Comparison of ENCODE assay signal across 8 cellular contexts in genomic region chr7:27131390-27131819, GRCh38. TPM values are rescaled to one million over a fixed set of nuclear protein-coding genes. Genes with fewer than 3 reads are reported as not detected.
DNase-seq lines count a peak whose midpoint lies in the region; ATAC-seq lines count a peak whose summit lies in the region.

No MANE protein-coding gene starts in this region.

- no peaks in the 10 kb centered on the region for H3K9me3 Mint-ChIP-seq in T-helper 1 cell treated with Interleukin-12 subunit alpha and Interleukin-12 subunit beta and Interleukin-4 antibody, amounts not matched to agents 30 μg/mL and 1 μg/mL, for 36 hours
- no peaks in the 10 kb centered on the region for H3K9me3 Mint-ChIP-seq in activated T-helper 2 cell treated with anti-CD3 and anti-CD28 coated beads, Interferon-gamma antibody, Interleukin-2, Interleukin-4, amounts not matched to agents 10 μg/mL and 5 μg/mL and 100 μg/mL, durations not matched to agents 14 hours and 24 hours and 36 hours
- peaks cover 0 to 4% of the 10 kb centered on the region in 2 donors for H3K9me3 Mint-ChIP-seq in stimulated activated naive B cell treated with anti-CD40 and anti-IgM and Interleukin-4, amounts not matched to agents 10 μg/mL and 1 μg/mL and 100 μg/mL, for 72 hours

- peak; percentile 0 for ATAC-seq in left colon
- ATAC-seq in stimulated activated naive B cell treated with anti-CD40 and anti-IgM and Interleukin-4, amounts not matched to agents 10 μg/mL and 1 μg/mL and 100 μg/mL, for 72 hours (replicated peaks), result no peak
- ATAC-seq in HG03280 (IDR thresholded peaks at IDR 0.05; ENCODE audit: unreplicated experiment), result no peak
- no peak for ATAC-seq in GM21423 (IDR thresholded peaks at IDR 0.05; ENCODE audit: unreplicated experiment)
- no peak for ATAC-seq in GM21723 (IDR thresholded peaks at IDR 0.05; ENCODE audit: unreplicated experiment)

- H3K4me1 Mint-ChIP-seq in T-helper 1 cell treated with Interleukin-12 subunit alpha and Interleukin-12 subunit beta and Interleukin-4 antibody, amounts not matched to agents 30 μg/mL and 1 μg/mL, for 36 hours (ENCODE audit: low read depth), result peaks cover 27% of the 10 kb centered on the region
- H3K4me1 Mint-ChIP-seq in activated T-helper 2 cell treated with anti-CD3 and anti-CD28 coated beads, Interferon-gamma antibody, Interleukin-2, Interleukin-4, amounts not matched to agents 10 μg/mL and 5 μg/mL and 100 μg/mL, durations not matched to agents 14 hours and 24 hours and 36 hours (ENCODE audit: low read depth), result peaks cover 14% of the 10 kb centered on the region
- H3K4me1 Mint-ChIP-seq in stimulated activated naive B cell treated with anti-CD40 and anti-IgM and Interleukin-4, amounts not matched to agents 10 μg/mL and 1 μg/mL and 100 μg/mL, for 72 hours, result peaks cover 0 to 4% of the 10 kb centered on the region in 2 donors

- peaks cover 1% of the 10 kb centered on the region for H3K36me3 Mint-ChIP-seq in T-helper 1 cell treated with Interleukin-12 subunit alpha and Interleukin-12 subunit beta and Interleukin-4 antibody, amounts not matched to agents 30 μg/mL and 1 μg/mL, for 36 hours (ENCODE audit: low read depth)
- H3K36me3 Mint-ChIP-seq in activated T-helper 2 cell treated with anti-CD3 and anti-CD28 coated beads, Interferon-gamma antibody, Interleukin-2, Interleukin-4, amounts not matched to agents 10 μg/mL and 5 μg/mL and 100 μg/mL, durations not matched to agents 14 hours and 24 hours and 36 hours (ENCODE audit: low read depth), result no peaks in the 10 kb centered on the region
- H3K36me3 Mint-ChIP-seq in stimulated activated naive B cell treated with anti-CD40 and anti-IgM and Interleukin-4, amounts not matched to agents 10 μg/mL and 1 μg/mL and 100 μg/mL, for 72 hours, result peaks cover 2 to 4% of the 10 kb centered on the region in 2 donors

- H3K4me3 Mint-ChIP-seq in T-helper 1 cell treated with Interleukin-12 subunit alpha and Interleukin-12 subunit beta and Interleukin-4 antibody, amounts not matched to agents 30 μg/mL and 1 μg/mL, for 36 hours, result peak overlapping the region; percentile 40
- H3K4me3 Mint-ChIP-seq in activated T-helper 2 cell treated with anti-CD3 and anti-CD28 coated beads, Interferon-gamma antibody, Interleukin-2, Interleukin-4, amounts not matched to agents 10 μg/mL and 5 μg/mL and 100 μg/mL, durations not matched to agents 14 hours and 24 hours and 36 hours (ENCODE audit: low read depth), result peak overlapping the region; percentile 59
- peak overlapping the region; percentile 73 for H3K4me3 Mint-ChIP-seq in stimulated activated naive B cell treated with anti-CD40 and anti-IgM and Interleukin-4, amounts not matched to agents 10 μg/mL and 1 μg/mL and 100 μg/mL, for 72 hours

- H3K27me3 Mint-ChIP-seq in T-helper 1 cell treated with Interleukin-12 subunit alpha and Interleukin-12 subunit beta and Interleukin-4 antibody, amounts not matched to agents 30 μg/mL and 1 μg/mL, for 36 hours (ENCODE audit: low read depth), result peaks cover 71% of the 10 kb centered on the region
- H3K27me3 Mint-ChIP-seq in activated T-helper 2 cell treated with anti-CD3 and anti-CD28 coated beads, Interferon-gamma antibody, Interleukin-2, Interleukin-4, amounts not matched to agents 10 μg/mL and 5 μg/mL and 100 μg/mL, durations not matched to agents 14 hours and 24 hours and 36 hours (ENCODE audit: low read depth), result peaks cover 63% of the 10 kb centered on the region
- peaks cover 57 to 64% of the 10 kb centered on the region in 2 donors for H3K27me3 Mint-ChIP-seq in stimulated activated naive B cell treated with anti-CD40 and anti-IgM and Interleukin-4, amounts not matched to agents 10 μg/mL and 1 μg/mL and 100 μg/mL, for 72 hours

- intact Hi-C loops in activated T-helper 2 cell treated with anti-CD3 and anti-CD28 coated beads, Interferon-gamma antibody, Interleukin-2, Interleukin-4, amounts not matched to agents 10 μg/mL and 5 μg/mL and 100 μg/mL, durations not matched to agents 14 hours and 24 hours and 36 hours (cut with micrococcal nuclease), result loop anchor here (5.0 kb wide), 1 partner anchor 34 kb away; the partner anchor contains the start of gene HOXA1
- intact Hi-C loops in left colon (cut with DNase I, micrococcal nuclease), result no loop called here

- no peak overlapping the region for H3K27ac Mint-ChIP-seq in T-helper 1 cell treated with Interleukin-12 subunit alpha and Interleukin-12 subunit beta and Interleukin-4 antibody, amounts not matched to agents 30 μg/mL and 1 μg/mL, for 36 hours
- H3K27ac Mint-ChIP-seq in activated T-helper 2 cell treated with anti-CD3 and anti-CD28 coated beads, Interferon-gamma antibody, Interleukin-2, Interleukin-4, amounts not matched to agents 10 μg/mL and 5 μg/mL and 100 μg/mL, durations not matched to agents 14 hours and 24 hours and 36 hours, result no peak overlapping the region
- H3K27ac Mint-ChIP-seq in stimulated activated naive B cell treated with anti-CD40 and anti-IgM and Interleukin-4, amounts not matched to agents 10 μg/mL and 1 μg/mL and 100 μg/mL, for 72 hours, result peak overlapping the region; percentile 25

- DNase-seq in T-helper 1 cell (no peak), left colon (no peak)
- DNase-seq in activated T-helper 2 cell treated with anti-CD3 and anti-CD28 coated beads, Interferon-gamma antibody, Interleukin-2, Interleukin-4, amounts not matched to agents 10 μg/mL and 5 μg/mL and 100 μg/mL, durations not matched to agents 14 hours and 24 hours and 36 hours (ENCODE audit: low spot score), result no peak
- DNase-seq in stimulated activated naive B cell treated with anti-CD40 and anti-IgM and Interleukin-4, amounts not matched to agents 10 μg/mL and 1 μg/mL and 100 μg/mL, for 72 hours, result no peak

RNA-seq across cellular contexts. Expression of gene HOXA4, which starts 0.8 kb away (rescaled TPM):
- not detected in 2 replicates for total RNA-seq in activated T-helper 2 cell treated with anti-CD3 and anti-CD28 coated beads, Interferon-gamma antibody, Interleukin-2, Interleukin-4, amounts not matched to agents 10 μg/mL and 5 μg/mL and 100 μg/mL, durations not matched to agents 14 hours and 24 hours and 36 hours
- 1 to 10 TPM; 4.5 to 5.1 TPM for total RNA-seq in left colon

RNA-seq across cellular contexts. Expression of gene HOXA5, which starts 12.1 kb away (rescaled TPM):
- not detected in 2 replicates for total RNA-seq in activated T-helper 2 cell treated with anti-CD3 and anti-CD28 coated beads, Interferon-gamma antibody, Interleukin-2, Interleukin-4, amounts not matched to agents 10 μg/mL and 5 μg/mL and 100 μg/mL, durations not matched to agents 14 hours and 24 hours and 36 hours
- 10 to 100 TPM; 13.0 to 16.2 TPM for total RNA-seq in left colon

RNA-seq across cellular contexts. Expression of gene HOXA6, which starts 16.2 kb away (rescaled TPM):
- not detected in 2 replicates for total RNA-seq in activated T-helper 2 cell treated with anti-CD3 and anti-CD28 coated beads, Interferon-gamma antibody, Interleukin-2, Interleukin-4, amounts not matched to agents 10 μg/mL and 5 μg/mL and 100 μg/mL, durations not matched to agents 14 hours and 24 hours and 36 hours
- 10 to 100 TPM; 20.0 to 21.2 TPM for total RNA-seq in left colon

RNA-seq across cellular contexts. Expression of gene HOXA3, which starts 21.0 kb away (rescaled TPM):
- not detected in 2 replicates for total RNA-seq in activated T-helper 2 cell treated with anti-CD3 and anti-CD28 coated beads, Interferon-gamma antibody, Interleukin-2, Interleukin-4, amounts not matched to agents 10 μg/mL and 5 μg/mL and 100 μg/mL, durations not matched to agents 14 hours and 24 hours and 36 hours
- 10 to 100 TPM; 16.4 to 23.2 TPM for total RNA-seq in left colon

RNA-seq across cellular contexts. Expression of gene HOXA7, which starts 25.1 kb away (rescaled TPM):
- total RNA-seq in activated T-helper 2 cell treated with anti-CD3 and anti-CD28 coated beads, Interferon-gamma antibody, Interleukin-2, Interleukin-4, amounts not matched to agents 10 μg/mL and 5 μg/mL and 100 μg/mL, durations not matched to agents 14 hours and 24 hours and 36 hours, result not detected in 2 replicates
- 10 to 100 TPM; 30.2 to 38.9 TPM for total RNA-seq in left colon

Comparison
In these comparisons a context has a peak if more than half of its experiments do, and no peak if none do; other contexts are left out.
1. RNA of gene HOXA5, which starts 12.1 kb away (total RNA-seq): 13.0 to 16.2 TPM in left colon; not detected in activated T-helper 2 cell treated with anti-CD3 and anti-CD28 coated beads, Interferon-gamma antibody, Interleukin-2, Interleukin-4, amounts not matched to agents 10 μg/mL and 5 μg/mL and 100 μg/mL, durations not matched to agents 14 hours and 24 hours and 36 hours; every median in the first group is over 10 times any median in the second.
2. RNA of gene HOXA6, which starts 16.2 kb away (total RNA-seq): 20.0 to 21.2 TPM in left colon; not detected in activated T-helper 2 cell treated with anti-CD3 and anti-CD28 coated beads, Interferon-gamma antibody, Interleukin-2, Interleukin-4, amounts not matched to agents 10 μg/mL and 5 μg/mL and 100 μg/mL, durations not matched to agents 14 hours and 24 hours and 36 hours; every median in the first group is over 10 times any median in the second.
3. Peak in every context shown above with its lines, with median percentiles within 50 percentile points of each other: H3K4me3 Mint-ChIP-seq.